ENCODE assay signal across 3 cellular contexts in the genomic region with DNA sequence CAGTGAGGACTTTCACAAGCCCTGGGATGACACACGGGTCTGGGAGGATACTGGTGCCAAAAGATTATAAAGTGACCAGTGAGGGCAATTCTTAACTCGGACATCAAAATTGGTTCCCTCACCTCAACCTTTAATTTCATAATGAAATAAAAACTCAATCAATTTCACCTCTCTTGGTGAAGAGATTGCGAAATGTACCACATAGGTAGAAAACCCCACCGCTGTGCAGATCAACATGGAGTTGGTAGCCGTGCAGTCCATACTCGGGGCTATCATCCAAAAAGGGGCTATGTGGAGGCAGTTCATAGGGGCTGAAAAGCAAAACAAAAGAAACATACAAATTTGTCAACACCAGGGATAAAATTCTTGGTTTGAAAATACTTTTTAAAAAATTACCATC.
A peak's percentile ranks its signal among the peaks of the same experiment; 100 is the strongest.
TF ChIP-seq lines count a peak whose summit lies in the region.

No MANE protein-coding gene starts in this region.

TF ChIP-seq in HepG2, 621 proteins besides CTCF, POLR2A, EP300 and RAD21:
- TF ChIP-seq MEIS1 (CRISPR knock-in tag; IDR thresholded peaks at IDR 0.05; ENCODE audit: borderline replicate concordance) (no peak), CEBPB (IDR thresholded peaks at IDR 0.05; ENCODE audit: borderline replicate concordance, low read depth, low read length) (peak; percentile 70)
TF ChIP-seq in HepG2: peak in this region for 1.

TF ChIP-seq in Ishikawa, 13 proteins besides CTCF, POLR2A, EP300 and RAD21:
- TF ChIP-seq CEBPB (IDR thresholded peaks at IDR 0.05), result peak; percentile 8; the same call in 1 of the 2 replicates
- no peak for TF ChIP-seq TCF12 (IDR thresholded peaks at IDR 0.05; ENCODE audit: low read depth)

TF ChIP-seq in K562, 482 proteins besides CTCF, POLR2A, EP300 and RAD21:
- TF ChIP-seq CEBPB (tag; IDR thresholded peaks at IDR 0.05) (peak; percentile 33; the same call in 1 of the 2 replicates), ZNF589 (CRISPR knock-in tag; IDR thresholded peaks at IDR 0.05; ENCODE audit: low read depth) (no peak)
